ENCODE assay signal across 11 cellular contexts in genomic region chr20:49595811-49596545, GRCh38. TPM values are rescaled to one million over a fixed set of nuclear protein-coding genes. Genes with fewer than 3 reads are reported as not detected.
DNase-seq lines count a peak whose midpoint lies in the region; ATAC-seq, FAIRE-seq and TF ChIP-seq lines count a peak whose summit lies in the region.
"Had no signal": no experiment of that assay in that cellular context is flagged by ENCODE, and none has a peak within 500 bp of the region (broad histone marks: within the 10 kb centered on the region; RNA-seq: fewer than 3 reads in every experiment).

No MANE protein-coding gene starts in this region.

- H3K9ac ChIP-seq in astrocyte (ENCODE audit: low read length): peak overlapping the region; percentile 32

- H3K27ac Mint-ChIP-seq in astrocyte (ENCODE audit: unreplicated experiment) (no peak overlapping the region), progenitor cell of endocrine pancreas (no peak overlapping the region)

- peaks cover 45% of the 10 kb centered on the region for H3K27me3 Mint-ChIP-seq in astrocyte (ENCODE audit: low read depth, unreplicated experiment)
- peaks cover 4% of the 10 kb centered on the region for H3K27me3 Mint-ChIP-seq in progenitor cell of endocrine pancreas

- H3K27me3 ChIP-seq in astrocyte (ENCODE audit: insufficient read depth, low read length): no peaks in the 10 kb centered on the region
- H3K27me3 ChIP-seq: pancreas had no signal

- no peaks in the 10 kb centered on the region for H3K36me3 ChIP-seq in astrocyte (ENCODE audit: insufficient read depth, low read length)
- H3K36me3 ChIP-seq: pancreas had no signal

- H2AFZ ChIP-seq in astrocyte (ENCODE audit: low read depth, low read length): peak overlapping the region; percentile 5

- no peaks in the 10 kb centered on the region for H3K79me2 ChIP-seq in astrocyte (ENCODE audit: insufficient read depth, low read length)

- H3K4me3 Mint-ChIP-seq in astrocyte (ENCODE audit: unreplicated experiment) (no peak overlapping the region), progenitor cell of endocrine pancreas (ENCODE audit: low read depth) (no peak overlapping the region)

- H3K9me3 Mint-ChIP-seq in astrocyte (ENCODE audit: unreplicated experiment): peaks cover 2% of the 10 kb centered on the region
- no peaks in the 10 kb centered on the region for H3K9me3 Mint-ChIP-seq in progenitor cell of endocrine pancreas (ENCODE audit: low read depth)

- intact Hi-C loops in sciatic nerve (cut with DNase I): no loop called here

- DNase-seq in AG08395 (ENCODE audit: low spot score): peak; percentile 68
- DNase-seq in RPMI7951 (ENCODE audit: low read depth): peak; percentile 87
- peak; percentile 85 for DNase-seq in astrocyte (ENCODE audit: low read depth)
- no peak for DNase-seq in sciatic nerve (ENCODE audit: low spot score)
- DNase-seq in GM10266 (ENCODE audit: extremely low spot score): no peak
- DNase-seq in progenitor cell of endocrine pancreas (ENCODE audit: low spot score, unreplicated experiment): no peak
- DNase-seq: DMS53, pancreas had no signal

- peak; percentile 65 for ATAC-seq in sciatic nerve
- no peak for ATAC-seq in HG02571 (IDR thresholded peaks at IDR 0.05; ENCODE audit: unreplicated experiment)
- no peak for ATAC-seq in HG02763 (IDR thresholded peaks at IDR 0.05; ENCODE audit: unreplicated experiment)

- H3K4me1 Mint-ChIP-seq in astrocyte (ENCODE audit: low read depth, unreplicated experiment) (peaks cover 13% of the 10 kb centered on the region), progenitor cell of endocrine pancreas (ENCODE audit: low read depth) (peaks cover 14% of the 10 kb centered on the region)

- H4K20me1 ChIP-seq in astrocyte (ENCODE audit: insufficient read depth, low read length): no peaks in the 10 kb centered on the region

- H3K9me3 ChIP-seq in astrocyte (ENCODE audit: insufficient read depth, low read depth, low read length): no peaks in the 10 kb centered on the region
- H3K9me3 ChIP-seq: pancreas had no signal

- FAIRE-seq in astrocyte (lab: Jason Lieb, UNC): no peak
- FAIRE-seq: pancreas had no signal

- H3K27ac ChIP-seq in astrocyte (ENCODE audit: low read depth, low read length): peak overlapping the region; percentile 52
- H3K27ac ChIP-seq: pancreas had no signal

- H3K4me3 ChIP-seq in astrocyte (ENCODE audit: insufficient read depth, low read depth, low read length): no peak overlapping the region
- H3K4me3 ChIP-seq: pancreas had no signal

- peaks cover 4% of the 10 kb centered on the region for H3K36me3 Mint-ChIP-seq in astrocyte (ENCODE audit: low read depth, unreplicated experiment)
- H3K36me3 Mint-ChIP-seq in progenitor cell of endocrine pancreas (ENCODE audit: insufficient read depth): no peaks in the 10 kb centered on the region

- peak overlapping the region; percentile 42 for H3K4me2 ChIP-seq in astrocyte (ENCODE audit: low read length)

- no peak for TF ChIP-seq CTCF in astrocyte (IDR thresholded peaks at IDR 0.05; ENCODE audit: insufficient read depth, low read depth, low read length)
- TF ChIP-seq CTCF in GM10266 (IDR thresholded peaks at IDR 0.05; ENCODE audit: control insufficient read depth, insufficient read depth, low read depth, missing control alignments): no peak
- TF ChIP-seq CTCF in progenitor cell of endocrine pancreas (IDR thresholded peaks at IDR 0.05; ENCODE audit: unreplicated experiment): no peak

- peaks cover 28% of the 10 kb centered on the region for H3K4me1 ChIP-seq in astrocyte (ENCODE audit: insufficient read depth, low read length)
- H3K4me1 ChIP-seq: pancreas had no signal

RNA-seq across cellular contexts. Expression of gene PTGIS, which starts 28.0 kb away (rescaled TPM):
- under 0.01 and 0.24 TPM in 2 replicates for total RNA-seq in RPMI7951 (2014; rRNA removed; shearing (Covaris generic))
- total RNA-seq in astrocyte (1.9 and 3.1 TPM in 2 replicates), sciatic nerve (89.7 TPM), progenitor cell of endocrine pancreas (18.4 and 19.3 TPM in 2 replicates)
- total RNA-seq: HT-29 had no signal

Comparison
In these comparisons a context has a peak if more than half of its experiments do, and no peak if none do; other contexts are left out.
1. DNase-seq: peak in AG08395 (single experiment), RPMI7951 (single experiment) and astrocyte (single experiment); none in sciatic nerve (single experiment), GM10266 (single experiment) and progenitor cell of endocrine pancreas (single experiment).